ENCODE assay signal across 8 cellular contexts in the genomic region with DNA sequence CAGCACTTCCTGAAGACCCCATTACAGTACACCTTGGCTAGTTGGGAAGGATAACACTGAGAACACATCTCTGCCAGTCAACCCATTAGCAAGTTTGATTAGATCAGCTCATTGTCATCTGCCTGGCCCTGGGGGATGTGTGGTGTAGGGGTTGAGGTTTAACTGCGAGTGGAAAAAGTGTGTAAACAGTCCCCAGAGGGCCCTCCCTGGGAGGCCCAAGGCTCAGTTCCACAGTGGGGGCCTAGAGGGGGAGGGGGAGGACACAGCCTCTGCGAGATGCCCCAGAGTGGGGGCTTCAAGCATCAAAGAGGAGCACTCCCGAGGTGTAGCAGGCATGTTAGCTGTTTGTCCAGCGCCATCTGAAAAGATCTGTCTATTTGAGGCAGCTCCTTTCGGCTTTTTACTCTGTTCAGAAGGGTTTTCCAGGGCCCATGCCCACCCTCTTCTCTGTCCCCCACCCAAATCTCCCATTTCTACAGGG. TPM values are rescaled to one million over a fixed set of nuclear protein-coding genes. Genes with fewer than 3 reads are reported as not detected.
DNase-seq lines count a peak whose midpoint lies in the region; ATAC-seq, FAIRE-seq and TF ChIP-seq lines count a peak whose summit lies in the region.

No MANE protein-coding gene starts in this region.

- H3K9ac ChIP-seq in Loucy (ENCODE audit: low read depth, low read length, poor library complexity, severe bottlenecking) (peak overlapping the region; percentile 84), kidney (ENCODE audit: low read length in 2 of 2) (no peak overlapping the region)

- peak overlapping the region in 1 of 2 donors; percentile 17 for H3K27ac ChIP-seq in kidney (ENCODE audit: low read depth in 2 of 2, low read length in 2 of 2)

- H3K9me2 ChIP-seq in Loucy (replicated peaks; ENCODE audit: low read depth, low read length): no peaks in the 10 kb centered on the region

- H3K27me3 Mint-ChIP-seq in activated naive CD4-positive, alpha-beta T cell treated with anti-CD3 and anti-CD28 coated beads for 36 hours (ENCODE audit: low read depth): no peaks in the 10 kb centered on the region
- H3K27me3 Mint-ChIP-seq in osteocyte (ENCODE audit: unreplicated experiment): no peaks in the 10 kb centered on the region

- H3K9me3 ChIP-seq in Loucy (ENCODE audit: insufficient read depth, low read depth, low read length): no peaks in the 10 kb centered on the region
- no peaks in the 10 kb centered on the region for H3K9me3 ChIP-seq in kidney (ENCODE audit: control insufficient read depth in 1 of 2, low read length in 2 of 2)

- no peaks in the 10 kb centered on the region for H3K36me3 Mint-ChIP-seq in activated naive CD4-positive, alpha-beta T cell treated with anti-CD3 and anti-CD28 coated beads for 36 hours (ENCODE audit: low read depth)
- H3K36me3 Mint-ChIP-seq in osteocyte (ENCODE audit: unreplicated experiment): no peaks in the 10 kb centered on the region

- peaks cover 35% of the 10 kb centered on the region for H3K79me2 ChIP-seq in Loucy (ENCODE audit: insufficient read depth, low read length)

- H3F3A ChIP-seq in Loucy (ENCODE audit: low read depth): peaks cover 6% of the 10 kb centered on the region

- intact Hi-C loops in activated naive CD4-positive, alpha-beta T cell treated with anti-CD3 and anti-CD28 coated beads for 36 hours (cut with micrococcal nuclease): no loop called here
- intact Hi-C loops in kidney (cut with DNase I) (no loop called here), Right ventricle myocardium superior (cut with DNase I) (no loop called here)

- FAIRE-seq in kidney (lab: Jason Lieb, UNC): no peak

- peak overlapping the region; percentile 53 for H3K4me3 Mint-ChIP-seq in activated naive CD4-positive, alpha-beta T cell treated with anti-CD3 and anti-CD28 coated beads for 36 hours
- H3K4me3 Mint-ChIP-seq in osteocyte (ENCODE audit: unreplicated experiment): no peak overlapping the region

- no peaks in the 10 kb centered on the region for H4K20me1 ChIP-seq in Loucy (ENCODE audit: insufficient read depth, low read length, poor library complexity, severe bottlenecking)

- peaks cover 51% of the 10 kb centered on the region for H3K4me1 Mint-ChIP-seq in activated naive CD4-positive, alpha-beta T cell treated with anti-CD3 and anti-CD28 coated beads for 36 hours (ENCODE audit: low read depth)
- peaks cover 44% of the 10 kb centered on the region for H3K4me1 Mint-ChIP-seq in osteocyte (ENCODE audit: unreplicated experiment)

- peak; percentile 64 for DNase-seq in activated naive CD4-positive, alpha-beta T cell treated with anti-CD3 and anti-CD28 coated beads for 36 hours
- DNase-seq in osteocyte (ENCODE audit: extremely low spot score, unreplicated experiment): no peak
- DNase-seq in NK-92 (lab: John Stamatoyannopoulos, UW; ENCODE audit: unreplicated experiment): no peak
- no peak for DNase-seq in kidney
- no peak for DNase-seq in Right ventricle myocardium superior

- peaks cover 86% of the 10 kb centered on the region for H3K4me1 ChIP-seq in Loucy (ENCODE audit: insufficient read depth, low read length, poor library complexity, severe bottlenecking)
- peaks cover 0 to 10% of the 10 kb centered on the region in 2 donors for H3K4me1 ChIP-seq in kidney (ENCODE audit: control insufficient read depth in 1 of 2, insufficient read depth in 1 of 2, low read depth in 1 of 2, low read length in 2 of 2)

- H3K36me3 ChIP-seq in Loucy (ENCODE audit: insufficient read depth, low read length) (no peaks in the 10 kb centered on the region), kidney (ENCODE audit: control insufficient read depth in 1 of 2, insufficient read depth in 2 of 2, low read length in 2 of 2) (no peaks in the 10 kb centered on the region)

- peak overlapping the region; percentile 76 for H3K27ac Mint-ChIP-seq in activated naive CD4-positive, alpha-beta T cell treated with anti-CD3 and anti-CD28 coated beads for 36 hours
- H3K27ac Mint-ChIP-seq in osteocyte (ENCODE audit: unreplicated experiment): peak overlapping the region; percentile 80

- CTCF ChIA-PET in activated naive CD4-positive, alpha-beta T cell treated with anti-CD3 and anti-CD28 coated beads for 36 hours (lab: Charles Lee): interaction anchor here (1.0 to 2.6 kb wide), 3 partner anchors 14 to 84 kb away, joined by 3 to 19 read pairs (median 3); no protein-coding TSS in a partner anchor

- peak overlapping the region; percentile 91 for H3K4me2 ChIP-seq in Loucy (ENCODE audit: low read depth, low read length, poor library complexity, severe bottlenecking)

- ATAC-seq in GM18909 (IDR thresholded peaks at IDR 0.05; ENCODE audit: poor library complexity, unreplicated experiment) (peak; percentile 54), Right ventricle myocardium superior (ENCODE audit: poor library complexity) (no peak), GM19455 (IDR thresholded peaks at IDR 0.05; ENCODE audit: unreplicated experiment) (no peak)

- H3K27me3 ChIP-seq in Loucy (ENCODE audit: insufficient read depth, low read length, poor library complexity, severe bottlenecking): no peaks in the 10 kb centered on the region

- no peaks in the 10 kb centered on the region for H3K9me3 Mint-ChIP-seq in activated naive CD4-positive, alpha-beta T cell treated with anti-CD3 and anti-CD28 coated beads for 36 hours
- H3K9me3 Mint-ChIP-seq in osteocyte (ENCODE audit: unreplicated experiment): no peaks in the 10 kb centered on the region

- peak overlapping the region; percentile 71 for H3K4me3 ChIP-seq in Loucy (ENCODE audit: low read length, poor library complexity, severe bottlenecking)
- H3K4me3 ChIP-seq in kidney (ENCODE audit: low read length in 2 of 2): no peak overlapping the region

- TF ChIP-seq CTCF in Loucy (conservative IDR thresholded peaks at IDR 0.05; ENCODE audit: low read length): no peak
- TF ChIP-seq CTCF in osteocyte (IDR thresholded peaks at IDR 0.05): no peak
- no peak for TF ChIP-seq CTCF in kidney (IDR thresholded peaks at IDR 0.05; ENCODE audit: borderline replicate concordance, extremely low read depth, insufficient read depth)

- peak overlapping the region; percentile 16; the same call in 1 of the 2 replicates for H2AFZ ChIP-seq in Loucy (ENCODE audit: low read length)

RNA-seq across cellular contexts. Expression of a gene that starts 0.3 kb away (rescaled TPM):
- 1 to 10 TPM; 1.7 to 2.2 TPM for total RNA-seq in activated naive CD4-positive, alpha-beta T cell treated with anti-CD3 and anti-CD28 coated beads for 36 hours
- total RNA-seq in osteocyte (0.32 and 0.50 TPM in 2 replicates), kidney (4.9 TPM), Right ventricle myocardium superior (7.3 TPM)
- polyA plus RNA-seq in kidney (ENCODE audit: insufficient read depth, low read depth, low replicate concordance): 0.97 TPM

RNA-seq across cellular contexts. Expression of a gene that starts 11.8 kb away (rescaled TPM):
- 1 to 10 TPM; 2.3 to 2.4 TPM for total RNA-seq in activated naive CD4-positive, alpha-beta T cell treated with anti-CD3 and anti-CD28 coated beads for 36 hours
- 0.73 and 1.0 TPM in 2 replicates for total RNA-seq in osteocyte
- 3.4 TPM for total RNA-seq in kidney
- 2.1 TPM for polyA plus RNA-seq in kidney (ENCODE audit: insufficient read depth, low read depth, low replicate concordance)
- total RNA-seq in Right ventricle myocardium superior: 0.51 TPM

RNA-seq across cellular contexts. Expression of a gene that starts 27.5 kb away (rescaled TPM):
- total RNA-seq in activated naive CD4-positive, alpha-beta T cell treated with anti-CD3 and anti-CD28 coated beads for 36 hours: 10 to 100 TPM; 17.3 to 17.8 TPM
- total RNA-seq in osteocyte: 56.7 and 58.8 TPM in 2 replicates
- total RNA-seq in kidney: 42.6 TPM
- 56.0 TPM for polyA plus RNA-seq in kidney (ENCODE audit: insufficient read depth, low read depth, low replicate concordance)
- 25.3 TPM for total RNA-seq in Right ventricle myocardium superior

RNA-seq across cellular contexts. Expression of a gene that starts 28.2 kb away (rescaled TPM):
- 100 to 1,000 TPM; 232 to 245 TPM for total RNA-seq in activated naive CD4-positive, alpha-beta T cell treated with anti-CD3 and anti-CD28 coated beads for 36 hours
- total RNA-seq in osteocyte (348 and 351 TPM in 2 replicates), kidney (224 TPM), Right ventricle myocardium superior (142 TPM)
- 109 TPM for polyA plus RNA-seq in kidney (ENCODE audit: insufficient read depth, low read depth, low replicate concordance)

RNA-seq across cellular contexts. Expression of a gene that starts 53.8 kb away (rescaled TPM):
- 10 to 100 TPM; 52.6 to 56.6 TPM for total RNA-seq in activated naive CD4-positive, alpha-beta T cell treated with anti-CD3 and anti-CD28 coated beads for 36 hours
- total RNA-seq in osteocyte (66.6 and 68.3 TPM in 2 replicates), kidney (51.6 TPM), Right ventricle myocardium superior (23.0 TPM)
- 19.7 TPM for polyA plus RNA-seq in kidney (ENCODE audit: insufficient read depth, low read depth, low replicate concordance)
